Comparison of ENCODE assay signal across 9 cellular contexts in genomic region chr16:11677451-11677951, GRCh38. TPM values are rescaled to one million over a fixed set of nuclear protein-coding genes. Genes with fewer than 3 reads are reported as not detected.
DNase-seq lines count a peak whose midpoint lies in the region; ATAC-seq and TF ChIP-seq lines count a peak whose summit lies in the region.
"Had no signal": no experiment of that assay in that cellular context is flagged by ENCODE, and none has a peak within 500 bp of the region (broad histone marks: within the 10 kb centered on the region; RNA-seq: fewer than 3 reads in every experiment).

No MANE protein-coding gene starts in this region.

- no peak for ATAC-seq in T-cell (replicated peaks in 1 of 4)
- no peak for ATAC-seq in HG03280 (IDR thresholded peaks at IDR 0.05; ENCODE audit: unreplicated experiment)
- no peak for ATAC-seq in GM21619 (IDR thresholded peaks at IDR 0.05; ENCODE audit: unreplicated experiment)

- TF ChIP-seq CTCF in left ventricle myocardium inferior (IDR thresholded peaks at IDR 0.05; ENCODE audit: borderline replicate concordance) (no peak), spleen (IDR thresholded peaks at IDR 0.05 in 8 of 11, conservative IDR thresholded peaks at IDR 0.05 in 3 of 11) (no peak)

- H3K4me3 ChIP-seq in GM23248, result no peak overlapping the region
- H3K4me3 ChIP-seq in left ventricle myocardium inferior, result no peak overlapping the region
- H3K4me3 ChIP-seq in spleen, result no peak overlapping the region

- DNase-seq in GM23248 (peak; percentile 37), T-cell (peak in 1 of 34 experiments; percentile 9), left ventricle myocardium inferior (no peak), spleen (no peak), NCI-H2081 treated with DMSO at 0.1 percent for 48 hours (lab: John Stamatoyannopoulos, UW) (no peak)
- DNase-seq: NCI-H1436 treated with DMSO at 0.1 percent for 48 hours had no signal

- no peaks in the 10 kb centered on the region for H3K9me2 ChIP-seq in GM23248 (ENCODE audit: insufficient read depth)

- no peak overlapping the region for H3K4me3 Mint-ChIP-seq in T-cell

- 56 to 61% methylated on average over 9 of the region's 9 CpGs for WGBS in GM23248 (ENCODE audit: low coverage in 1 of 2, low lambda C conversion rate in 2 of 2, missing lambda C conversion rate in 2 of 2), 2 experiments
- 53 to 68% (median 65%) methylated on average over 9 of the region's 9 CpGs for WGBS in spleen, 5 donors

- POLR2A ChIA-PET in T-cell (lab: Charles Lee), result interaction anchor here (0.6 to 0.8 kb wide), 3 partner anchors 95 to 165 kb away, joined by 3 to 6 read pairs (median 3); no protein-coding TSS in a partner anchor

- H3K27ac ChIP-seq in GM23248 (no peak overlapping the region), left ventricle myocardium inferior (replicated peaks) (peak overlapping the region; percentile 85), spleen (peak overlapping the region; percentile 42 to 93 (median 76))
- H3K27ac ChIP-seq: VCaP had no signal

- no peak overlapping the region for H2AFZ ChIP-seq in GM23248

- H3K27ac Mint-ChIP-seq in T-cell, result peak overlapping the region; percentile 73 to 77

- H3K27me3 Mint-ChIP-seq in T-cell, result no peaks in the 10 kb centered on the region

- H3K9me3 Mint-ChIP-seq in T-cell, result no peaks in the 10 kb centered on the region

- H3K9me3 ChIP-seq in GM23248 (ENCODE audit: low read depth) (no peaks in the 10 kb centered on the region), left ventricle myocardium inferior (replicated peaks) (no peaks in the 10 kb centered on the region), spleen (no peaks in the 10 kb centered on the region)

- H3K36me3 Mint-ChIP-seq in T-cell, result peaks cover 24% of the 10 kb centered on the region

- H3K36me3 ChIP-seq in GM23248 (ENCODE audit: low read depth) (peaks cover 8% of the 10 kb centered on the region), left ventricle myocardium inferior (peaks cover 45% of the 10 kb centered on the region), spleen (peaks cover 0 to 70% (median 45%) of the 10 kb centered on the region in 6 donors)

- intact Hi-C loops in left ventricle myocardium inferior (cut with micrococcal nuclease) (no loop called here), spleen (cut with DNase I; ENCODE audit: low total_unique reads) (no loop called here)

- H3K9ac ChIP-seq in GM23248, result no peak overlapping the region

- H3K27me3 ChIP-seq in GM23248 (replicated peaks; ENCODE audit: insufficient read depth) (no peaks in the 10 kb centered on the region), left ventricle myocardium inferior (ENCODE audit: low read depth) (no peaks in the 10 kb centered on the region), spleen (replicated peaks in 1 of 7) (no peaks in the 10 kb centered on the region)

- H3K4me1 ChIP-seq in GM23248 (ENCODE audit: insufficient read depth) (peaks cover 8% of the 10 kb centered on the region), left ventricle myocardium inferior (peaks cover 100% of the 10 kb centered on the region), spleen (peaks cover 90 to 100% (median 98%) of the 10 kb centered on the region in 6 donors)

- peaks cover 28% of the 10 kb centered on the region for H3K79me2 ChIP-seq in GM23248 (ENCODE audit: insufficient read depth)

- no peak overlapping the region for H3K4me2 ChIP-seq in GM23248 (ENCODE audit: unreplicated experiment)

- H3F3A ChIP-seq in GM23248 (ENCODE audit: insufficient read depth), result peaks cover 17% of the 10 kb centered on the region; the same call in 1 of the 2 replicates

- peaks cover 5% of the 10 kb centered on the region; the same call in 1 of the 2 replicates for H4K20me1 ChIP-seq in GM23248 (ENCODE audit: insufficient read depth)

- TF ChIP-seq POLR2A in spleen (IDR thresholded peaks at IDR 0.05), result no peak

- peaks cover 59 to 80% (median 79%) of the 10 kb centered on the region in 3 donors for H3K4me1 Mint-ChIP-seq in T-cell

- in situ Hi-C loops in GM23248 (cut with MboI), result loop anchor here (25.0 kb wide), 1 partner anchor 715 kb away; no protein-coding TSS in a partner anchor

- CTCF ChIA-PET in T-cell (lab: Charles Lee), result interaction anchor here in 1 of 2 donors (0.6 to 1.0 kb wide), 2 partner anchors 38 to 146 kb away, joined by 3 to 4 read pairs; no protein-coding TSS in a partner anchor

RNA-seq across cellular contexts. Expression of gene SNN, which starts 9.2 kb away (rescaled TPM):
- total RNA-seq in GM23248 (2014; rRNA removed; shearing (Covaris generic)), result 5.9 and 6.7 TPM in 2 replicates
- polyA plus RNA-seq in GM23248 (2016; fragmentation: Nextera tagmentation; extraction: Ambion mirVana) (5.3 and 5.4 TPM in 2 replicates), spleen (10 to 100 TPM; 22.3 to 53.7 (median 25.1) TPM)
- total RNA-seq in T-cell (10 to 100 TPM; 17.4 to 56.2 (median 22.7) TPM), left ventricle myocardium inferior (28.2 TPM), spleen (10 to 100 TPM; 44.5 to 59.5 (median 49.1) TPM)
